ENCODE assay signal across 8 cellular contexts in the genomic region with DNA sequence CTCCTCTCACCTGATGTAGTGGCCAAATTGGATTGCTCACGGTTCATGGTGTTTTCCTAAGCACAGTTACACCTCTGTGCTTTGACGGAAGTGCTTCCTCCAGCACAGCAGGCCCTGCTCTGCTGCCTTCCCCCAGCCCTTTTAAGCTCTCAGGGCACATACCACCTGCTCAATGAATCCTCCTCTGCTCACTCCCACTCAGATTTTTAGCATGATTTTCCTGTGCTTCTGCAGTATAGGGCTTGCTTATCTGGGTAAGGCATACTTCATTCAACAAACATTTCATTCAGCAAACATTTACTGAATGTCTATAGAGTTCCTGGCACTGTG.
A peak's percentile ranks its signal among the peaks of the same experiment; 100 is the strongest.
DNase-seq lines count a peak whose midpoint lies in the region; ATAC-seq and TF ChIP-seq lines count a peak whose summit lies in the region.

No MANE protein-coding gene starts in this region.

- peaks cover 13% of the 10 kb centered on the region for H3K36me3 Mint-ChIP-seq in T-helper 1 cell treated with Interleukin-12 subunit alpha and Interleukin-12 subunit beta and Interleukin-4 antibody, amounts not matched to agents 30 μg/mL and 1 μg/mL, for 36 hours (ENCODE audit: low read depth)
- no peaks in the 10 kb centered on the region for H3K36me3 Mint-ChIP-seq in chondrocyte (ENCODE audit: low read depth)

- peak overlapping the region; percentile 63 for H3K4me3 Mint-ChIP-seq in T-helper 1 cell treated with Interleukin-12 subunit alpha and Interleukin-12 subunit beta and Interleukin-4 antibody, amounts not matched to agents 30 μg/mL and 1 μg/mL, for 36 hours
- H3K4me3 Mint-ChIP-seq in chondrocyte (ENCODE audit: unreplicated experiment), result no peak overlapping the region

- peak; percentile 51 for ATAC-seq in GM18502 (IDR thresholded peaks at IDR 0.05; ENCODE audit: poor library complexity, unreplicated experiment)
- peak; percentile 46 for ATAC-seq in HG02610 (IDR thresholded peaks at IDR 0.05; ENCODE audit: unreplicated experiment)

- H3K27ac Mint-ChIP-seq in T-helper 1 cell treated with Interleukin-12 subunit alpha and Interleukin-12 subunit beta and Interleukin-4 antibody, amounts not matched to agents 30 μg/mL and 1 μg/mL, for 36 hours, result peak overlapping the region; percentile 95
- no peak overlapping the region for H3K27ac Mint-ChIP-seq in chondrocyte (ENCODE audit: unreplicated experiment)

- H3K27me3 Mint-ChIP-seq in T-helper 1 cell treated with Interleukin-12 subunit alpha and Interleukin-12 subunit beta and Interleukin-4 antibody, amounts not matched to agents 30 μg/mL and 1 μg/mL, for 36 hours (ENCODE audit: low read depth), result no peaks in the 10 kb centered on the region
- peaks cover 2% of the 10 kb centered on the region for H3K27me3 Mint-ChIP-seq in chondrocyte (ENCODE audit: low read depth)

- DNase-seq in kidney glomerular epithelial cell (lab: John Stamatoyannopoulos, UW) (peak; percentile 93), chondrocyte (ENCODE audit: low spot score) (no peak), NCI-H526 (lab: John Stamatoyannopoulos, UW) (no peak), putamen (ENCODE audit: low spot score) (no peak), GDM1 (lab: John Stamatoyannopoulos, UW) (no peak)

- H3K4me1 Mint-ChIP-seq in T-helper 1 cell treated with Interleukin-12 subunit alpha and Interleukin-12 subunit beta and Interleukin-4 antibody, amounts not matched to agents 30 μg/mL and 1 μg/mL, for 36 hours (ENCODE audit: low read depth), result peaks cover 57% of the 10 kb centered on the region
- peaks cover 11% of the 10 kb centered on the region for H3K4me1 Mint-ChIP-seq in chondrocyte (ENCODE audit: low read depth)

- no peak for TF ChIP-seq CTCF in chondrocyte (IDR thresholded peaks at IDR 0.05)

- no peaks in the 10 kb centered on the region for H3K9me3 Mint-ChIP-seq in T-helper 1 cell treated with Interleukin-12 subunit alpha and Interleukin-12 subunit beta and Interleukin-4 antibody, amounts not matched to agents 30 μg/mL and 1 μg/mL, for 36 hours
- no peaks in the 10 kb centered on the region for H3K9me3 Mint-ChIP-seq in chondrocyte (ENCODE audit: low read depth)
